ENCODE assay signal across 22 cellular contexts in the genomic region with DNA sequence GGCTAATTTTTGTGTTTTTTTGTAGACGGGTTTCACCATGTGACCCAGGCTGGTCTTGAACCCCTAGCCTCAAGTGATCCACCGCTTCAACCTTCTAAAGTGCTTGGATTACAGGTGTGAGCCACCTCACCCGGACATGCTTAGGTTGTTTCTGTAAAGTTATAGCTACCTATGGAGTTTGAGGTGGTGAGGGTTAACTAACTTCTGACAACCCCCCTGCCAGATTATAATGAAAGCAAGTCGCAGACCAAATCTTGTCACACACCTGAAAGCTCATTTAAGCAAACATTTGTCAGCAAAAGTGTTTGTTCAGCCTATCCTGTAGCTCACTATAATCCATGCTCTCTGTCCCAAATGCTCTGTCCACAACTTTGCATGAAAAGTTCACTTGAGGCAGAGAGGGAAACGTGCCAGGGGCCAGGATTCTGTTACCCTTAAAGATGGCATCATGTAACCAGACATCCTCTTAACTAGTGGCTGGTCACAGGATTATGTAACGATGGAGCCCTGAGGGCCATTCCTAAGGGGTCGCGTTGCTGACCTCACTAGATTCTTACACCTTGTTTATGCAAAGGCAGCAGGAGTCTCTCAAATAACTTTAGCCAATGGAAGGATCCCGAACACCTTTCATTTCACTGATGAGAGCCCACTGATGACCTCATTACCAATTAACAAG.
"Had no signal": no experiment of that assay in that cellular context is flagged by ENCODE, and none has a peak within 500 bp of the region (broad histone marks: within the 10 kb centered on the region; RNA-seq: fewer than 3 reads in every experiment).

No MANE protein-coding gene starts in this region.

- H3K27ac Mint-ChIP-seq: activated CD4-positive, alpha-beta T cell treated with anti-CD3 and anti-CD28 coated beads, Interleukin-2, amount 10 ng/mL, durations not matched to agents 24 days and 14 days; activated CD8-positive, alpha-beta T cell treated with anti-CD3 and anti-CD28 coated beads for 36 hours; activated naive CD8-positive, alpha-beta T cell treated with anti-CD3 and anti-CD28 coated beads, Interleukin-2, amount 10 ng/mL, durations not matched to agents 7 days and 5 days; activated T-helper 17 cell treated with anti-CD3 and anti-CD28 coated beads, Interleukin-2, amount 50 U/mL, for 72 hours; nephron progenitor cell; progenitor cell of endocrine pancreas; stimulated activated naive CD8-positive, alpha-beta T cell treated with anti-CD3 and anti-CD28 coated beads, Interleukin-15, amount 100 ng/mL, for 72 hours had no signal

- H3K36me3 ChIP-seq: cardiac muscle cell, left lung, suprapubic skin, transverse colon, vagina had no signal

- DNase-seq: activated CD4-positive, alpha-beta T cell treated with anti-CD3 and anti-CD28 coated beads, Interleukin-2, amount 10 ng/mL, durations not matched to agents 24 days and 14 days; activated CD8-positive, alpha-beta T cell treated with anti-CD3 and anti-CD28 coated beads for 36 hours; activated naive CD4-positive, alpha-beta T cell treated with Interleukin-2 at 50 U/mL for 16 hours; activated naive CD8-positive, alpha-beta T cell treated with anti-CD3 and anti-CD28 coated beads, Interleukin-2, amount 10 ng/mL, durations not matched to agents 7 days and 5 days; activated T-cell treated with anti-CD3 and anti-CD28 coated beads, Interleukin-2, amount 50 U/mL, for 1 hour; dorsolateral prefrontal cortex; kidney; left lung; mammary epithelial cell; nephron progenitor cell; right cardiac atrium; small intestine; stimulated activated CD4-positive, alpha-beta T cell treated with anti-CD3 and anti-CD28 coated beads, Interleukin-4, amount 100 ng/mL, for 1 hour; stimulated activated naive CD8-positive, alpha-beta T cell treated with anti-CD3 and anti-CD28 coated beads, Interleukin-15, amount 100 ng/mL, for 72 hours; transverse colon had no signal

- H3K9me3 ChIP-seq: left lung, suprapubic skin, transverse colon, vagina had no signal

- H3K36me3 Mint-ChIP-seq: activated naive CD8-positive, alpha-beta T cell treated with anti-CD3 and anti-CD28 coated beads, Interleukin-2, amount 10 ng/mL, durations not matched to agents 7 days and 5 days had no signal

- H3K4me1 ChIP-seq: foreskin keratinocyte, left lung, suprapubic skin, transverse colon, vagina had no signal

- H3K4me1 Mint-ChIP-seq: activated CD4-positive, alpha-beta T cell treated with anti-CD3 and anti-CD28 coated beads, Interleukin-2, amount 10 ng/mL, durations not matched to agents 24 days and 14 days; activated T-helper 17 cell treated with anti-CD3 and anti-CD28 coated beads, Interleukin-2, amount 50 U/mL, for 72 hours; nephron progenitor cell; stimulated activated naive CD8-positive, alpha-beta T cell treated with anti-CD3 and anti-CD28 coated beads, Interleukin-15, amount 100 ng/mL, for 72 hours had no signal

- H3K27me3 Mint-ChIP-seq: activated CD4-positive, alpha-beta T cell treated with anti-CD3 and anti-CD28 coated beads, Interleukin-2, amount 10 ng/mL, durations not matched to agents 24 days and 14 days; activated T-helper 17 cell treated with anti-CD3 and anti-CD28 coated beads, Interleukin-2, amount 50 U/mL, for 72 hours; progenitor cell of endocrine pancreas; stimulated activated naive CD8-positive, alpha-beta T cell treated with anti-CD3 and anti-CD28 coated beads, Interleukin-15, amount 100 ng/mL, for 72 hours had no signal

- H3K27ac ChIP-seq: cardiac muscle cell, dorsolateral prefrontal cortex, epithelial cell of prostate, foreskin keratinocyte, left lung, suprapubic skin, transverse colon, vagina had no signal

- H3K27me3 ChIP-seq: cardiac muscle cell, dorsolateral prefrontal cortex, foreskin keratinocyte, left lung, suprapubic skin, transverse colon, vagina had no signal

- H3K4me3 ChIP-seq: cardiac muscle cell, left lung, suprapubic skin, transverse colon, vagina had no signal

- ATAC-seq: activated T-helper 17 cell treated with anti-CD3 and anti-CD28 coated beads, Interleukin-2, amount 50 U/mL, for 72 hours; foreskin keratinocyte; left lung; right cardiac atrium had no signal

- H3K4me3 Mint-ChIP-seq: activated CD4-positive, alpha-beta T cell treated with anti-CD3 and anti-CD28 coated beads, Interleukin-2, amount 10 ng/mL, durations not matched to agents 24 days and 14 days; activated CD8-positive, alpha-beta T cell treated with anti-CD3 and anti-CD28 coated beads for 36 hours; activated naive CD8-positive, alpha-beta T cell treated with anti-CD3 and anti-CD28 coated beads, Interleukin-2, amount 10 ng/mL, durations not matched to agents 7 days and 5 days; activated T-helper 17 cell treated with anti-CD3 and anti-CD28 coated beads, Interleukin-2, amount 50 U/mL, for 72 hours; nephron progenitor cell; stimulated activated naive CD8-positive, alpha-beta T cell treated with anti-CD3 and anti-CD28 coated beads, Interleukin-15, amount 100 ng/mL, for 72 hours had no signal

- H3K9me3 Mint-ChIP-seq: activated CD4-positive, alpha-beta T cell treated with anti-CD3 and anti-CD28 coated beads, Interleukin-2, amount 10 ng/mL, durations not matched to agents 24 days and 14 days; activated CD8-positive, alpha-beta T cell treated with anti-CD3 and anti-CD28 coated beads for 36 hours; activated naive CD8-positive, alpha-beta T cell treated with anti-CD3 and anti-CD28 coated beads, Interleukin-2, amount 10 ng/mL, durations not matched to agents 7 days and 5 days; activated T-helper 17 cell treated with anti-CD3 and anti-CD28 coated beads, Interleukin-2, amount 50 U/mL, for 72 hours; stimulated activated naive CD8-positive, alpha-beta T cell treated with anti-CD3 and anti-CD28 coated beads, Interleukin-15, amount 100 ng/mL, for 72 hours had no signal
